9 cellular contexts compared by ENCODE assay signal in genomic region chr15:68431792-68432401, GRCh38. TPM values are rescaled to one million over a fixed set of nuclear protein-coding genes. Genes with fewer than 3 reads are reported as not detected.
DNase-seq lines count a peak whose midpoint lies in the region; ATAC-seq, FAIRE-seq and TF ChIP-seq lines count a peak whose summit lies in the region.
"Had no signal": no experiment of that assay in that cellular context is flagged by ENCODE, and none has a peak within 500 bp of the region (broad histone marks: within the 10 kb centered on the region; RNA-seq: fewer than 3 reads in every experiment).

Gene ITGA11 (minus strand): TSS chr15:68432163. CDS start chr15:68432066, 97 bp downstream.

- WGBS in esophagus squamous epithelium, 2 donors, result 0% methylated on average over 6 of the region's 49 CpGs; no CpG with 5 or more reads in 1 of the 2 donors

- peak within 1 kb of the TSS in 3 of 4 donors; percentile 33 to 63 (median 50) for H3K27ac ChIP-seq in esophagus squamous epithelium

- no peaks in the 10 kb centered on the region for H3K36me3 ChIP-seq in esophagus squamous epithelium

- POLR2A ChIA-PET in AG04449 (lab: Yijun Ruan, JAX), result interaction anchor here (1.0 to 3.7 kb wide), 10 partner anchors 9 to 388 kb away, joined by 3 to 22 read pairs (median 5); no protein-coding TSS in a partner anchor

- CTCF ChIA-PET in AG04449 (lab: Yijun Ruan, JAX), result interaction anchor here (1.1 to 9.6 kb wide), 7 partner anchors 10 to 243 kb away, joined by 3 to 78 read pairs (median 4); no protein-coding TSS in a partner anchor

- peaks cover 13 to 23% (median 20%) of the 10 kb centered on the region in 3 donors for H3K4me1 ChIP-seq in esophagus squamous epithelium

- H3K9me3 Mint-ChIP-seq in natural killer cell treated with Interleukin-12 subunit alpha and Interleukin-12 subunit beta and Interleukin-15 and Interleukin-18, amount 100 ng/mL, for 72 hours, result no peaks in the 10 kb centered on the region
- H3K9me3 Mint-ChIP-seq: activated naive CD4-positive, alpha-beta T cell treated with anti-CD3 and anti-CD28 coated beads, Interleukin-2, amount 50 U/mL, for 72 hours had no signal

- H3K27ac Mint-ChIP-seq in natural killer cell treated with Interleukin-12 subunit alpha and Interleukin-12 subunit beta and Interleukin-15 and Interleukin-18, amount 100 ng/mL, for 72 hours, result no peak within 1 kb of the TSS
- H3K27ac Mint-ChIP-seq: activated naive CD4-positive, alpha-beta T cell treated with anti-CD3 and anti-CD28 coated beads, Interleukin-2, amount 50 U/mL, for 72 hours had no signal

- TF ChIP-seq POLR2A in H54 (IDR thresholded peaks at IDR 0.05; ENCODE audit: low read depth, low read length) (peak; percentile 85), esophagus squamous epithelium (IDR thresholded peaks at IDR 0.05) (no peak)

- H3K27me3 Mint-ChIP-seq in natural killer cell treated with Interleukin-12 subunit alpha and Interleukin-12 subunit beta and Interleukin-15 and Interleukin-18, amount 100 ng/mL, for 72 hours, result peaks cover 50 to 62% of the 10 kb centered on the region in 2 donors

- H3K9me3 ChIP-seq in esophagus squamous epithelium, result no peaks in the 10 kb centered on the region

- FAIRE-seq in H54 (lab: Jason Lieb, UNC), result no peak

- peaks cover 0 to 5% of the 10 kb centered on the region in 2 donors for H3K4me1 Mint-ChIP-seq in natural killer cell treated with Interleukin-12 subunit alpha and Interleukin-12 subunit beta and Interleukin-15 and Interleukin-18, amount 100 ng/mL, for 72 hours (ENCODE audit: low read depth in 2 of 2)

- no peaks in the 10 kb centered on the region for H3K36me3 Mint-ChIP-seq in natural killer cell treated with Interleukin-12 subunit alpha and Interleukin-12 subunit beta and Interleukin-15 and Interleukin-18, amount 100 ng/mL, for 72 hours
- H3K36me3 Mint-ChIP-seq: activated naive CD4-positive, alpha-beta T cell treated with anti-CD3 and anti-CD28 coated beads, Interleukin-2, amount 50 U/mL, for 72 hours had no signal

- DNase-seq in AG04449 (ENCODE audit: low read depth, low spot score) (no peak), H54 (ENCODE audit: insufficient read length, low spot score) (no peak), RPMI8226 (peak; percentile 88), esophagus squamous epithelium (lab: John Stamatoyannopoulos, UW) (no peak)
- no peak for DNase-seq in natural killer cell treated with Interleukin-12 subunit alpha and Interleukin-12 subunit beta and Interleukin-15 and Interleukin-18, amount 100 ng/mL, for 72 hours (ENCODE audit: low spot score)

- no peak within 1 kb of the TSS for H3K4me3 Mint-ChIP-seq in natural killer cell treated with Interleukin-12 subunit alpha and Interleukin-12 subunit beta and Interleukin-15 and Interleukin-18, amount 100 ng/mL, for 72 hours

- TF ChIP-seq CTCF in AG04449 (IDR thresholded peaks at IDR 0.05; ENCODE audit: insufficient read depth, low read length, missing control alignments), result no peak
- no peak for TF ChIP-seq CTCF in esophagus squamous epithelium (IDR thresholded peaks at IDR 0.05)

- intact Hi-C loops in esophagus squamous epithelium (cut with DNase I), result no loop called here

- peaks cover 0 to 93% (median 15%) of the 10 kb centered on the region in 4 donors for H3K27me3 ChIP-seq in esophagus squamous epithelium

- H3K4me3 ChIP-seq in AG04449 (ENCODE audit: low read depth, low read length) (peak within 1 kb of the TSS; percentile 96), esophagus squamous epithelium (peak within 1 kb of the TSS; percentile 14 to 62 (median 44))

- ATAC-seq in natural killer cell treated with Interleukin-12 subunit alpha and Interleukin-12 subunit beta and Interleukin-15 and Interleukin-18, amount 100 ng/mL, for 72 hours, result peak; percentile 32 to 63
- ATAC-seq in HG02759 (IDR thresholded peaks at IDR 0.05; ENCODE audit: unreplicated experiment) (no peak), GM21367 (IDR thresholded peaks at IDR 0.05; ENCODE audit: unreplicated experiment) (no peak), HG02981 (IDR thresholded peaks at IDR 0.05; ENCODE audit: unreplicated experiment) (no peak)

RNA-seq across cellular contexts. Expression of gene ITGA11, which starts in this region (rescaled TPM):
- 1 to 10 TPM in 2 of 4 donors, under 1 TPM in 2; 0.19 to 2.9 (median 0.81) TPM for total RNA-seq in esophagus squamous epithelium
- under 1 TPM; 0.17 to 0.98 TPM for total RNA-seq in natural killer cell treated with Interleukin-12 subunit alpha and Interleukin-12 subunit beta and Interleukin-15 and Interleukin-18, amount 100 ng/mL, for 72 hours

Comparison
In these comparisons a context has a peak if more than half of its experiments do, and no peak if none do; other contexts are left out.
1. Peak in ATAC-seq in natural killer cell treated with Interleukin-12 subunit alpha and Interleukin-12 subunit beta and Interleukin-15 and Interleukin-18, amount 100 ng/mL, for 72 hours; RNA of the gene not detected or under 1 TPM.